Comparison of ENCODE assay signal across 23 cellular contexts in the genomic region with DNA sequence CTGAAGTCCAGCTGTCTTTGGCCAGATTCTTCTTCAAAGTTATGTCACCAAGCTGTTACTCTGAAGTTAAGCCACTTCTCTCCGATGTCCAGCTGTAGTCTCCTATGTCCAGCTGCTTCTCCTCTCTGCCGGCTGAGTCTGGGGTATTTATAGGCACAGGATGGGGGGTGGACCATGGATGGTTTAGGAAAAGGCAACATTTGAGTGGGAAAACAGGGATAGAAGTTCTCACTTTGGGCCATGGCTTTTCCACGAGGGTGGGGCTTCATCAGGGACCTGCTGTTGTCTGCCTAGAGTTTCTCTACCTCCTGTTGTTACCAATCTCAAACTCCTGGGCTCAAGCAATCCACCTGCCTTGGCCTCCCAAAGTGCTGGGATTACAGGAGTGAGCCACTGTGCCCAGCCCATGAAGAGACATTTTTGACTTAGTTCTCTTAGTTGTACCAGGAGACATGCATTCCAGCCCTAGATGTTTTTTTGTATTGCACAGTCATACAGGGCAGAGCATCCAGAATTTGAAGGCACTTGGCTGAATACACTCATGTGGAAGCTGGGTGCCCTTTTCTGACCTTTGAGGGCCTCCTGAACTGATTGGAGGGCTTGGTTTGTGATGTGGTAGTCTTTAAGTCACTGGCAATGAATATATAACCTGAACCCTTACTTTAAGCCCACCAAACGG.
"Had no signal": no experiment of that assay in that cellular context is flagged by ENCODE, and none has a peak within 500 bp of the region (broad histone marks: within the 10 kb centered on the region; RNA-seq: fewer than 3 reads in every experiment).

No MANE protein-coding gene starts in this region.

- ATAC-seq: left cardiac atrium, left lung had no signal

- H3K4me1 Mint-ChIP-seq: mesothelial cell of epicardium had no signal

- H3K36me3 Mint-ChIP-seq: mesothelial cell of epicardium had no signal

- H2AFZ ChIP-seq: hepatocyte had no signal

- H3K9me3 ChIP-seq: esophagus squamous epithelium, gastrocnemius medialis, heart left ventricle, left lung, lower lobe of right lung, mucosa of descending colon had no signal

- H3K9me3 Mint-ChIP-seq: mesothelial cell of epicardium had no signal

- H3K4me2 ChIP-seq: hepatocyte had no signal

- H3K4me3 ChIP-seq: coronary artery, dorsolateral prefrontal cortex, esophagus squamous epithelium, gastrocnemius medialis, heart left ventricle, hepatocyte, left lung, lower lobe of right lung, mucosa of descending colon had no signal

- H3K27ac Mint-ChIP-seq: mesothelial cell of epicardium had no signal

- DNase-seq: dermis blood vessel endothelial cell; dorsolateral prefrontal cortex; effector CD4-positive, alpha-beta T cell; effector memory CD4-positive, alpha-beta T cell; esophagus squamous epithelium; foreskin fibroblast; foreskin melanocyte; gastrocnemius medialis; heart left ventricle; hypothalamus; left cardiac atrium; left lung; left ventricle myocardium superior; lower lobe of right lung; mesenchymal stem cell had no signal

- H3K4me3 Mint-ChIP-seq: mesothelial cell of epicardium had no signal

- H3K27ac ChIP-seq: coronary artery, dorsolateral prefrontal cortex, epithelial cell of prostate, esophagus squamous epithelium, gastrocnemius medialis, heart left ventricle, hepatocyte, left lung, lower lobe of right lung had no signal

- H3K27me3 ChIP-seq: dorsolateral prefrontal cortex, esophagus squamous epithelium, gastrocnemius medialis, heart left ventricle, hepatocyte, left lung had no signal

- H3K79me2 ChIP-seq: hepatocyte had no signal

- FAIRE-seq: colon, islet of Langerhans, keratinocyte had no signal

- H3K4me1 ChIP-seq: esophagus squamous epithelium, gastrocnemius medialis had no signal

- H3K36me3 ChIP-seq: gastrocnemius medialis, left lung, lower lobe of right lung had no signal
